ENCODE assay signal across 18 cellular contexts in the genomic region with DNA sequence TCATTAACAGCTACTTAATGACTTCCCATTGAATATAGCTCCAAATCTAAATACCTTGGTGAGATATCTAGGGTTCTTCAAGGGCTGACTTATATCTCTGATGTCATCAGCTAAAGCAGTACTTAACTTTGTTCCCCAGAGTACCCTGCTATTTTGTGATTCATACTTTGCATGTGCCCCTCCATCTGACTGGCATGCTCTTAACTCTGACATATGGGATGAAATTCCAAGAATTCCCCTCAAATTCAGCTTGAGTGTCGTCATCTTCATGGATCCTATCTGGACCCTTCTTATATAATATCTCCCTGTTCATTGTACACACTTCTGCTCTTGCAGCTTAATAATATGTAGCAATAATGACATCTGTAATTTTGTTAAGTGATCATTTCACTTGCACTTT.
"Had no signal": no experiment of that assay in that cellular context is flagged by ENCODE, and none has a peak within 500 bp of the region (broad histone marks: within the 10 kb centered on the region; RNA-seq: fewer than 3 reads in every experiment).

No MANE protein-coding gene starts in this region.

- H3K9me3 ChIP-seq: body of pancreas, heart right ventricle, pancreas, thyroid gland had no signal

- ATAC-seq: body of pancreas; heart right ventricle; left ventricle myocardium superior; pancreas; sciatic nerve; stimulated activated naive B cell treated with anti-CD40 and anti-IgM and Interleukin-4, amounts not matched to agents 10 μg/mL and 1 μg/mL and 100 μg/mL, for 72 hours had no signal

- H3K4me1 Mint-ChIP-seq: stimulated activated naive B cell treated with anti-CD40 and anti-IgM and Interleukin-4, amounts not matched to agents 10 μg/mL and 1 μg/mL and 100 μg/mL, for 72 hours had no signal

- H3K4me1 ChIP-seq: body of pancreas, pancreas, thyroid gland had no signal

- DNase-seq: activated B cell treated with CpG ODN at 0.5 μM for 24 hours; activated CD4-positive, alpha-beta memory T cell treated with anti-CD3 and anti-CD28 coated beads, Interleukin-2, amount 10 ng/mL, durations not matched to agents 7 days and 5 days; activated CD4-positive, alpha-beta T cell treated with anti-CD3 and anti-CD28 coated beads for 48 hours; activated naive CD4-positive, alpha-beta T cell treated with anti-CD3 and anti-CD28 coated beads for 36 hours; activated T-cell treated with anti-CD3 and anti-CD28 coated beads, Interleukin-2, amount 50 U/mL, for 1 hour; body of pancreas; endodermal cell; heart right ventricle; immature natural killer cell; kidney glomerular epithelial cell; left ventricle myocardium superior; pancreas; spleen; stimulated activated naive B cell treated with anti-CD40 and anti-IgM and Interleukin-4, amounts not matched to agents 10 μg/mL and 1 μg/mL and 100 μg/mL, for 72 hours; thyroid gland had no signal

- H3K27ac Mint-ChIP-seq: activated B cell treated with CpG ODN at 0.5 μM for 24 hours; activated CD4-positive, alpha-beta memory T cell treated with anti-CD3 and anti-CD28 coated beads, Interleukin-2, amount 10 ng/mL, durations not matched to agents 7 days and 5 days; activated naive CD4-positive, alpha-beta T cell treated with anti-CD3 and anti-CD28 coated beads for 36 hours; activated T-helper 2 cell treated with anti-CD3 and anti-CD28 coated beads, Interferon-gamma antibody, Interleukin-2, Interleukin-4, amounts not matched to agents 10 μg/mL and 5 μg/mL and 100 μg/mL, durations not matched to agents 14 hours and 24 hours and 36 hours; endodermal cell; immature natural killer cell; stimulated activated naive B cell treated with anti-CD40 and anti-IgM and Interleukin-4, amounts not matched to agents 10 μg/mL and 1 μg/mL and 100 μg/mL, for 72 hours; T-helper 2 cell treated with Interferon-gamma antibody and Interleukin-4, amounts not matched to agents 5 μg/mL and 100 μg/mL, for 36 hours had no signal

- H3K27me3 ChIP-seq: body of pancreas, heart right ventricle, pancreas, spleen, thyroid gland had no signal

- H3K4me3 ChIP-seq: body of pancreas, heart right ventricle, pancreas, spleen, thyroid gland had no signal

- H3K36me3 ChIP-seq: pancreas, thyroid gland had no signal

- H3K27me3 Mint-ChIP-seq: activated B cell treated with CpG ODN at 0.5 μM for 24 hours; activated CD4-positive, alpha-beta memory T cell treated with anti-CD3 and anti-CD28 coated beads, Interleukin-2, amount 10 ng/mL, durations not matched to agents 7 days and 5 days; stimulated activated naive B cell treated with anti-CD40 and anti-IgM and Interleukin-4, amounts not matched to agents 10 μg/mL and 1 μg/mL and 100 μg/mL, for 72 hours had no signal

- H3K9me3 Mint-ChIP-seq: activated naive CD4-positive, alpha-beta T cell treated with anti-CD3 and anti-CD28 coated beads for 36 hours had no signal

- H3K27ac ChIP-seq: body of pancreas, heart right ventricle, pancreas, spleen, thyroid gland had no signal

- H3K4me3 Mint-ChIP-seq: activated B cell treated with CpG ODN at 0.5 μM for 24 hours; activated CD4-positive, alpha-beta memory T cell treated with anti-CD3 and anti-CD28 coated beads, Interleukin-2, amount 10 ng/mL, durations not matched to agents 7 days and 5 days; activated naive CD4-positive, alpha-beta T cell treated with anti-CD3 and anti-CD28 coated beads for 36 hours; endodermal cell; immature natural killer cell; stimulated activated naive B cell treated with anti-CD40 and anti-IgM and Interleukin-4, amounts not matched to agents 10 μg/mL and 1 μg/mL and 100 μg/mL, for 72 hours; T-helper 2 cell treated with Interferon-gamma antibody and Interleukin-4, amounts not matched to agents 5 μg/mL and 100 μg/mL, for 36 hours had no signal
